ENCODE assay signal across 11 cellular contexts in genomic region chr7:138478499-138478908, GRCh38. TPM values are rescaled to one million over a fixed set of nuclear protein-coding genes. Genes with fewer than 3 reads are reported as not detected.
DNase-seq lines count a peak whose midpoint lies in the region; ATAC-seq and TF ChIP-seq lines count a peak whose summit lies in the region.
"Had no signal": no experiment of that assay in that cellular context is flagged by ENCODE, and none has a peak within 500 bp of the region (broad histone marks: within the 10 kb centered on the region; RNA-seq: fewer than 3 reads in every experiment).

No MANE protein-coding gene starts in this region.

- no peaks in the 10 kb centered on the region for H3K36me3 ChIP-seq in gastroesophageal sphincter
- H3K36me3 ChIP-seq: ascending aorta had no signal

- no peak for TF ChIP-seq CTCF in CD14-positive monocyte (IDR thresholded peaks at IDR 0.05)
- no peak for TF ChIP-seq CTCF in activated CD8-positive, alpha-beta T cell treated with anti-CD3 and anti-CD28 coated beads for 36 hours (IDR thresholded peaks at IDR 0.05)
- no peak for TF ChIP-seq CTCF in gastroesophageal sphincter (IDR thresholded peaks at IDR 0.05)

- H3K4me3 ChIP-seq in gastroesophageal sphincter: no peak overlapping the region
- H3K4me3 ChIP-seq: ascending aorta had no signal

- H3K4me1 Mint-ChIP-seq in CD14-positive monocyte: peaks cover 56% of the 10 kb centered on the region
- peaks cover 50% of the 10 kb centered on the region for H3K4me1 Mint-ChIP-seq in activated CD8-positive, alpha-beta T cell treated with anti-CD3 and anti-CD28 coated beads for 36 hours (ENCODE audit: low read depth)

- H3K4me3 Mint-ChIP-seq in CD14-positive monocyte: no peak overlapping the region
- no peak overlapping the region for H3K4me3 Mint-ChIP-seq in activated CD8-positive, alpha-beta T cell treated with anti-CD3 and anti-CD28 coated beads for 36 hours

- H3K27ac ChIP-seq in gastroesophageal sphincter: no peak overlapping the region
- H3K27ac ChIP-seq: ascending aorta had no signal

- DNase-seq in CD14-positive monocyte (ENCODE audit: low spot score): no peak
- DNase-seq in activated CD8-positive, alpha-beta T cell treated with anti-CD3 and anti-CD28 coated beads for 36 hours: no peak
- DNase-seq in activated effector memory CD4-positive, alpha-beta T cell treated with anti-CD3 and anti-CD28 coated beads, Interleukin-2, amount 50 U/mL, for 16 hours: no peak
- no peak for DNase-seq in stimulated activated CD4-positive, alpha-beta T cell treated with anti-CD3 and anti-CD28 coated beads, Interleukin-15, amount 100 ng/mL, for 24 hours
- DNase-seq: NCI-H1048 had no signal

- CTCF ChIA-PET in activated CD8-positive, alpha-beta T cell treated with anti-CD3 and anti-CD28 coated beads for 36 hours (lab: Charles Lee): interaction anchor here (1.5 kb wide), 1 partner anchor 12 kb away, joined by 4 read pairs; no protein-coding TSS in a partner anchor

- intact Hi-C loops in CD14-positive monocyte (cut with micrococcal nuclease): no loop called here
- intact Hi-C loops in activated CD8-positive, alpha-beta T cell treated with anti-CD3 and anti-CD28 coated beads for 36 hours (cut with micrococcal nuclease): no loop called here

- 80 to 88% methylated on average over 1 of the region's 1 CpG for WGBS in gastroesophageal sphincter (ENCODE audit: low coverage in 1 of 2), 2 donors

- H3K27me3 ChIP-seq in gastroesophageal sphincter: no peaks in the 10 kb centered on the region
- H3K27me3 ChIP-seq: ascending aorta had no signal

- POLR2A ChIA-PET in activated CD8-positive, alpha-beta T cell treated with anti-CD3 and anti-CD28 coated beads for 36 hours (lab: Charles Lee): no interaction called here

- no peak for TF ChIP-seq POLR2A in gastroesophageal sphincter (IDR thresholded peaks at IDR 0.05)

- H3K27ac Mint-ChIP-seq in CD14-positive monocyte: peak overlapping the region in 5 of 7 donors; percentile 49 to 77 (median 60)
- peak overlapping the region; percentile 62 for H3K27ac Mint-ChIP-seq in activated CD8-positive, alpha-beta T cell treated with anti-CD3 and anti-CD28 coated beads for 36 hours

- no peaks in the 10 kb centered on the region for H3K9me3 ChIP-seq in gastroesophageal sphincter
- H3K9me3 ChIP-seq: ascending aorta, Caco-2 had no signal

- H3K4me1 ChIP-seq in gastroesophageal sphincter: peaks cover 0 to 8% (median 0%) of the 10 kb centered on the region in 3 donors
- H3K4me1 ChIP-seq: ascending aorta had no signal

- H3K9me3 Mint-ChIP-seq in CD14-positive monocyte: peaks cover 0 to 2% (median 0%) of the 10 kb centered on the region in 7 donors
- no peaks in the 10 kb centered on the region for H3K9me3 Mint-ChIP-seq in activated CD8-positive, alpha-beta T cell treated with anti-CD3 and anti-CD28 coated beads for 36 hours

- H3K27me3 Mint-ChIP-seq in CD14-positive monocyte (ENCODE audit: low read depth in 3 of 3): peaks cover 0 to 2% (median 0%) of the 10 kb centered on the region in 3 donors
- H3K27me3 Mint-ChIP-seq in activated CD8-positive, alpha-beta T cell treated with anti-CD3 and anti-CD28 coated beads for 36 hours: no peaks in the 10 kb centered on the region

- peaks cover 0 to 4% of the 10 kb centered on the region in 2 donors for H3K36me3 Mint-ChIP-seq in CD14-positive monocyte
- H3K36me3 Mint-ChIP-seq in activated CD8-positive, alpha-beta T cell treated with anti-CD3 and anti-CD28 coated beads for 36 hours (ENCODE audit: low read depth): peaks cover 9% of the 10 kb centered on the region

- no peak for TF ChIP-seq EP300 in gastroesophageal sphincter (IDR thresholded peaks at IDR 0.05)

- ATAC-seq in GM19351 (IDR thresholded peaks at IDR 0.05; ENCODE audit: unreplicated experiment) (peak; percentile 78), HG03097 (IDR thresholded peaks at IDR 0.05; ENCODE audit: low FRiP score, unreplicated experiment) (peak; percentile 64), GM21367 (IDR thresholded peaks at IDR 0.05; ENCODE audit: unreplicated experiment) (no peak), gastroesophageal sphincter (no peak)
- ATAC-seq in activated CD8-positive, alpha-beta T cell treated with anti-CD3 and anti-CD28 coated beads for 36 hours: peak; percentile 88

RNA-seq across cellular contexts. Expression of gene TRIM24, which starts 18.4 kb away (rescaled TPM):
- 1 to 10 TPM; 3.5 to 6.0 TPM for polyA plus RNA-seq in CD14-positive monocyte
- 10 to 100 TPM; 13.9 to 16.7 TPM for total RNA-seq in activated CD8-positive, alpha-beta T cell treated with anti-CD3 and anti-CD28 coated beads for 36 hours
- total RNA-seq in gastroesophageal sphincter: 10 to 100 TPM; 13.9 to 16.2 (median 14.1) TPM

Comparison
In these comparisons a context has a peak if more than half of its experiments do, and no peak if none do; other contexts are left out.
1. ATAC-seq: peak in GM19351 (single experiment), HG03097 (single experiment) and activated CD8-positive, alpha-beta T cell treated with anti-CD3 and anti-CD28 coated beads for 36 hours (single experiment); none in GM21367 (single experiment) and gastroesophageal sphincter (single experiment).